In the genomic region with DNA sequence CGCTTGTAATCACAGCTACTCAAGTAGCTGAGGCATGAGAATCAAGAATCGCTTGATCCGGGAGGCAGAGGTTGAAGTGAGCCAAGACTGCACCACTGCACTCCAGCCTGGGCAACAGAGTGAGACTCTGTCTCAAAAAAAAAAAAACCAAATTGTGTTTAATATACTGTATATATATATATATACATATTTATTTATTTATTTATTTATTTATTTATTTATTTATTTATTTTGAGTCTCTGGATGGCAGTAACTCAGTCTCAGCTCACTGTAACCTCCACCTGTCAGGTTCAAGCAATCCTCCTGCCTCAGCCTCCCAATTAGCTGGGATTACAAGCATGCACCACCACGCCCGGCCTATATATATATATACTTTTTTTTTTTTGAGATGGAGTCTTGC, we compare ENCODE assay signal across 1 cellular context. TPM values are rescaled to one million over a fixed set of nuclear protein-coding genes. Genes with fewer than 3 reads are reported as not detected.
"Had no signal": no experiment of that assay in that cellular context is flagged by ENCODE, and none has a peak within 500 bp of the region (broad histone marks: within the 10 kb centered on the region; RNA-seq: fewer than 3 reads in every experiment).

No MANE protein-coding gene starts in this region.

RNA-seq across cellular contexts. Expression of a gene that starts 14.8 kb away (rescaled TPM):
- polyA plus RNA-seq: neural cell had no signal
